1 cellular context compared by ENCODE assay signal in genomic region chr2:96305091-96305978, GRCh38.
TF ChIP-seq lines count a peak whose summit lies in the region.

SNRNP200 (minus strand) TSS chr2:96305546; CDS start chr2:96305437, 109 bp downstream.

TF ChIP-seq in HepG2, 621 proteins besides CTCF, POLR2A, EP300 and RAD21 (continued from another document and continues in another):
- no peak for TF ChIP-seq TERF1 (CRISPR knock-in tag; IDR thresholded peaks at IDR 0.05)
- no peak for TF ChIP-seq BATF2 (CRISPR knock-in tag; IDR thresholded peaks at IDR 0.05)
- TF ChIP-seq KLF12 (CRISPR knock-in tag; IDR thresholded peaks at IDR 0.05; ENCODE audit: borderline replicate concordance): peak; percentile 99
- peak; percentile 79; the same call in 1 of the 2 replicates for TF ChIP-seq ZNF546 (CRISPR knock-in tag; conservative IDR thresholded peaks at IDR 0.05)
- peak; percentile 94; the same call in 1 of the 2 replicates for TF ChIP-seq ZFP82 (CRISPR knock-in tag; IDR thresholded peaks at IDR 0.05; ENCODE audit: borderline replicate concordance)
- peak; percentile 76 for TF ChIP-seq HCFC1 (IDR thresholded peaks at IDR 0.05; ENCODE audit: low read depth, low read length)
- TF ChIP-seq ARID4A (CRISPR knock-in tag; IDR thresholded peaks at IDR 0.05; ENCODE audit: borderline replicate concordance): peak; percentile 99
- no peak for TF ChIP-seq ZMAT5 (CRISPR knock-in tag; IDR thresholded peaks at IDR 0.05; ENCODE audit: borderline replicate concordance, low read depth)
- peak; percentile 90; the same call in 1 of the 2 replicates for TF ChIP-seq BRCA1 (CRISPR knock-in tag; IDR thresholded peaks at IDR 0.05)
- TF ChIP-seq IRX3 (CRISPR knock-in tag; IDR thresholded peaks at IDR 0.05; ENCODE audit: borderline replicate concordance, low read depth): no peak
- TF ChIP-seq ZNF274 (CRISPR knock-in tag; IDR thresholded peaks at IDR 0.05): peak; percentile 95
- peak; percentile 96 for TF ChIP-seq ZNF501 (CRISPR knock-in tag; IDR thresholded peaks at IDR 0.05)
- TF ChIP-seq ZBTB25 (CRISPR knock-in tag; IDR thresholded peaks at IDR 0.05): peak; percentile 90
- TF ChIP-seq NFYC (CRISPR knock-in tag; IDR thresholded peaks at IDR 0.05): no peak
- TF ChIP-seq ZNF234 (CRISPR knock-in tag; conservative IDR thresholded peaks at IDR 0.05): no peak; the same call in 1 of the 2 replicates
- peak; percentile 73 for TF ChIP-seq ZNF768 (CRISPR knock-in tag; IDR thresholded peaks at IDR 0.05)
- TF ChIP-seq HHEX (CRISPR knock-in tag; IDR thresholded peaks at IDR 0.05): no peak
- no peak for TF ChIP-seq IKZF1 (IDR thresholded peaks at IDR 0.05)
- TF ChIP-seq HBP1 (CRISPR knock-in tag; IDR thresholded peaks at IDR 0.05; ENCODE audit: low read depth): peak; percentile 89
- peak; percentile 90; the same call in 1 of the 2 replicates for TF ChIP-seq FOXM1 (CRISPR knock-in tag; IDR thresholded peaks at IDR 0.05)
- TF ChIP-seq SP140L (CRISPR knock-in tag; IDR thresholded peaks at IDR 0.05; ENCODE audit: borderline replicate concordance): 0 out of 2 replicates have a peak, but pooled peaks have one; percentile 15
- peak; percentile 92 for TF ChIP-seq ZNF639 (CRISPR knock-in tag; conservative IDR thresholded peaks at IDR 0.05)
- TF ChIP-seq NBN (conservative IDR thresholded peaks at IDR 0.05): no peak
- TF ChIP-seq ZNF589 (CRISPR knock-in tag; conservative IDR thresholded peaks at IDR 0.05): no peak
- peak; percentile 14; the same call in 1 of the 2 replicates for TF ChIP-seq ATF3 (CRISPR knock-in tag; IDR thresholded peaks at IDR 0.05)
- peak; percentile 87; the same call in 1 of the 2 replicates for TF ChIP-seq ZBTB8A (CRISPR knock-in tag; IDR thresholded peaks at IDR 0.05; ENCODE audit: borderline replicate concordance, low read depth)
- TF ChIP-seq ZNF10 (CRISPR knock-in tag; IDR thresholded peaks at IDR 0.05; ENCODE audit: borderline replicate concordance, low read depth): no peak
- no peak for TF ChIP-seq SYNCRIP (IDR thresholded peaks at IDR 0.05; ENCODE audit: insufficient read depth, low read depth, low read length)
- TF ChIP-seq ARNTL (CRISPR knock-in tag; IDR thresholded peaks at IDR 0.05): peak; percentile 92; the same call in 1 of the 2 replicates
- no peak for TF ChIP-seq MTA3 (CRISPR knock-in tag; IDR thresholded peaks at IDR 0.05)
- TF ChIP-seq TOPORS (CRISPR knock-in tag; IDR thresholded peaks at IDR 0.05): no peak
- TF ChIP-seq MXD1 (CRISPR knock-in tag; IDR thresholded peaks at IDR 0.05): peak; percentile 79; the same call in 1 of the 2 replicates
- TF ChIP-seq POLR2G (IDR thresholded peaks at IDR 0.05; ENCODE audit: low read depth, low read length): peak; percentile 93
- peak; percentile 78; the same call in 1 of the 2 replicates for TF ChIP-seq SIN3B (IDR thresholded peaks at IDR 0.05; ENCODE audit: low read length)
- TF ChIP-seq ZNF337 (CRISPR knock-in tag; IDR thresholded peaks at IDR 0.05; ENCODE audit: borderline replicate concordance, low read depth): peak; percentile 94; the same call in 1 of the 2 replicates
- TF ChIP-seq THAP7 (CRISPR knock-in tag; IDR thresholded peaks at IDR 0.05): peak; percentile 32; the same call in 1 of the 2 replicates
- peak; percentile 86; the same call in 1 of the 2 replicates for TF ChIP-seq ZNF577 (CRISPR knock-in tag; IDR thresholded peaks at IDR 0.05; ENCODE audit: borderline replicate concordance, low read depth)
- TF ChIP-seq PCBP1 (IDR thresholded peaks at IDR 0.05; ENCODE audit: borderline replicate concordance, low read depth, low read length): peak; percentile 50; the same call in 1 of the 2 replicates
- no peak for TF ChIP-seq FOXA1 (IDR thresholded peaks at IDR 0.05)
- no peak for TF ChIP-seq FOXA1 (CRISPR knock-in tag; IDR thresholded peaks at IDR 0.05)
- TF ChIP-seq DMTF1 (CRISPR knock-in tag; IDR thresholded peaks at IDR 0.05): peak; percentile 93
- peak; percentile 46; the same call in 1 of the 2 replicates for TF ChIP-seq NR2F2 (IDR thresholded peaks at IDR 0.05; ENCODE audit: borderline replicate concordance, low read depth)
- TF ChIP-seq PHF20 (CRISPR knock-in tag; IDR thresholded peaks at IDR 0.05): peak; percentile 99
- TF ChIP-seq ZNF232 (CRISPR knock-in tag; IDR thresholded peaks at IDR 0.05; ENCODE audit: borderline replicate concordance): peak; percentile 98
- peak; percentile 88; the same call in 1 of the 2 replicates for TF ChIP-seq E2F5 (CRISPR knock-in tag; conservative IDR thresholded peaks at IDR 0.05)
- peak; percentile 27; the same call in 1 of the 2 replicates for TF ChIP-seq ZNF713 (CRISPR knock-in tag; IDR thresholded peaks at IDR 0.05)
- 0 out of 2 replicates have a peak, but pooled peaks have one; percentile 63 for TF ChIP-seq ZNF703 (CRISPR knock-in tag; IDR thresholded peaks at IDR 0.05; ENCODE audit: borderline replicate concordance)
- TF ChIP-seq ZNF451 (CRISPR knock-in tag; IDR thresholded peaks at IDR 0.05): peak; percentile 57
- TF ChIP-seq MBNL3 (CRISPR knock-in tag; conservative IDR thresholded peaks at IDR 0.05): no peak
- TF ChIP-seq TFDP1 (CRISPR knock-in tag; IDR thresholded peaks at IDR 0.05; ENCODE audit: borderline replicate concordance): peak; percentile 93
